9 cellular contexts compared by ENCODE assay signal in the genomic region with DNA sequence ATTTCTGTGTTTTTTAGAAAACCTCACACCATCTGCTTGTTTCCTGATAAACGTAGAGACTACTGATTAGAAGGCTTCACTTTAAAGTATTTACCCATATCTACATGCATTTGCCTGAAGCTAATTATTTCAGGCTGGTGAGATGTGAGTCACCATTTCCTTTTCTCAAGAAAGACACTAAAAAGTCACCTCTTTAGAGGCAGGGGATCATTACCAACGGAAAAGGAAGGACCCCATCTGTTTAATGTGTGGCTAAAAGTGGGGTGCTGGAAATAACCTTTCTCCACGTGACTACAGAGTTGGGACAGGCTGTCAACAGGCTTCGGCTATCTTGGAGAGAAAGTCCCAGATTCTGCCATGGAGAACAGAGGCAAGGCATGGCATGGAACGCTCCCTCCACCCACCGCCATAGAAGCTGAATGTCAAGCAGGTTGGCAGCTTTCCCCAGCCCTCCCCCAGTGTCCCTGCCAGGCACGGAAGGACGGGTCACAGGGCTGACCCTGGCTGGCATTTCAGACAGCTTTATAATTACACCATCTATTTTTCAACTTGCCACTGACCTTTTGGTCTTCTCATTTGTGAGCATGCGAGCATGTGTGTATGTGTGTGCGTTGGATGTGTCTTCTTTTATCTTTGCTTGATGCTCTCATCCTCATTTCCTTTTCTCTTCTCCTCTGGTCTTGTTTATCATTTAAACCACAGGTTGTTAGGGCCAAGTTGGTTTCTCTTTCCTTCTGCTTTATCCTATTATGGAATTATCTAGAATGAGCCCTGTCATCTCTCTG.
DNase-seq lines count a peak whose midpoint lies in the region; ATAC-seq and TF ChIP-seq lines count a peak whose summit lies in the region.
"Had no signal": no experiment of that assay in that cellular context is flagged by ENCODE, and none has a peak within 500 bp of the region (broad histone marks: within the 10 kb centered on the region; RNA-seq: fewer than 3 reads in every experiment).

No MANE protein-coding gene starts in this region.

- no peak overlapping the region for H3K27ac ChIP-seq in OCI-LY7 (ENCODE audit: low read depth, low read length, poor library complexity, severe bottlenecking)
- H3K27ac ChIP-seq: prostate gland had no signal

- H3K9me2 ChIP-seq in OCI-LY7 (ENCODE audit: insufficient read depth, low read length), result no peaks in the 10 kb centered on the region

- peaks cover 5% of the 10 kb centered on the region for H3K4me1 ChIP-seq in OCI-LY7 (ENCODE audit: insufficient read depth, low read length, poor library complexity, severe bottlenecking)
- H3K4me1 ChIP-seq: prostate gland had no signal

- no peaks in the 10 kb centered on the region for H4K20me1 ChIP-seq in OCI-LY7 (ENCODE audit: insufficient read depth, low read length)

- no peaks in the 10 kb centered on the region for H3K79me2 ChIP-seq in OCI-LY7 (ENCODE audit: insufficient read depth, low read depth, low read length)

- DNase-seq in AG08395 (ENCODE audit: low spot score) (peak; percentile 28), HT1080 (ENCODE audit: low read depth) (peak; percentile 68), activated T-cell treated with anti-CD3 and anti-CD28 coated beads for 48 hours (ENCODE audit: low read depth) (peak; percentile 6), medulla oblongata (ENCODE audit: extremely low spot score) (peak; percentile 65), OCI-LY7 (ENCODE audit: low spot score) (no peak)

- no TSS peak for BruUV-seq in OCI-LY7 (replicated peaks; lab: Mats Ljungman, UMichigan)

- POLR2A ChIA-PET in OCI-LY7 (lab: Charles Lee), result no interaction called here

- no peaks in the 10 kb centered on the region for H3K36me3 ChIP-seq in OCI-LY7 (ENCODE audit: insufficient read depth, low read length)
- H3K36me3 ChIP-seq: prostate gland had no signal

- TF ChIP-seq CTCF in OCI-LY7 (conservative IDR thresholded peaks at IDR 0.05; ENCODE audit: low read length), result no peak

- H3K9me3 ChIP-seq in OCI-LY7 (ENCODE audit: low read length), result no peaks in the 10 kb centered on the region
- H3K9me3 ChIP-seq: prostate gland had no signal

- CTCF ChIA-PET in OCI-LY7 (lab: Charles Lee; ENCODE audit: unreplicated experiment), result no interaction called here

- intact Hi-C loops in OCI-LY7 (cut with micrococcal nuclease; ENCODE audit: unreplicated experiment), result no loop called here

- no peak overlapping the region for H3K4me3 ChIP-seq in OCI-LY7 (ENCODE audit: low read depth, low read length, poor library complexity, severe bottlenecking)
- H3K4me3 ChIP-seq: prostate gland had no signal

- no peak overlapping the region for H2AFZ ChIP-seq in OCI-LY7 (ENCODE audit: low read length)

- ATAC-seq in HG03045 (IDR thresholded peaks at IDR 0.05; ENCODE audit: unreplicated experiment), result no peak
- ATAC-seq in GM21528 (IDR thresholded peaks at IDR 0.05; ENCODE audit: low FRiP score, unreplicated experiment), result no peak
- no peak for ATAC-seq in HG03175 (IDR thresholded peaks at IDR 0.05; ENCODE audit: unreplicated experiment)

- H3K4me2 ChIP-seq in OCI-LY7 (ENCODE audit: low read length), result no peak overlapping the region
